Comparison of ENCODE assay signal across 12 cellular contexts in genomic region chr12:3680919-3681594, GRCh38.
A peak's percentile ranks its signal among the peaks of the same experiment; 100 is the strongest.
DNase-seq lines count a peak whose midpoint lies in the region; ATAC-seq, FAIRE-seq and TF ChIP-seq lines count a peak whose summit lies in the region.
"Had no signal": no experiment of that assay in that cellular context is flagged by ENCODE, and none has a peak within 500 bp of the region (broad histone marks: within the 10 kb centered on the region; RNA-seq: fewer than 3 reads in every experiment).

No MANE protein-coding gene starts in this region.

- no peaks in the 10 kb centered on the region for H3K27me3 ChIP-seq in pancreas
- H3K27me3 ChIP-seq: upper lobe of right lung had no signal

- peaks cover 84% of the 10 kb centered on the region for H3K36me3 Mint-ChIP-seq in activated T-cell treated with anti-CD3 and anti-CD28 coated beads, Interleukin-2, amount 50 U/mL, for 24 hours (ENCODE audit: low read depth)

- H3K27ac Mint-ChIP-seq in activated T-cell treated with anti-CD3 and anti-CD28 coated beads, Interleukin-2, amount 50 U/mL, for 24 hours = no peak overlapping the region

- H3K4me1 ChIP-seq in pancreas = no peaks in the 10 kb centered on the region
- H3K4me1 ChIP-seq: upper lobe of right lung had no signal

- no peak overlapping the region for H3K4me3 Mint-ChIP-seq in activated T-cell treated with anti-CD3 and anti-CD28 coated beads, Interleukin-2, amount 50 U/mL, for 24 hours

- DNase-seq in HUDEP-2 (lab: John Stamatoyannopoulos, UW; ENCODE audit: unreplicated experiment in 76 of 76) (peak in 42 of 76 experiments; percentile 1 to 49 (median 20)), RPMI7951 (ENCODE audit: low read depth) (peak; percentile 9), globus pallidus (ENCODE audit: low spot score) (peak; percentile 5), pancreas (peak in 3 of 6 donors; percentile 55 to 71 (median 67)), SW480 (ENCODE audit: low spot score) (no peak)
- no peak for DNase-seq in activated T-cell treated with anti-CD3 and anti-CD28 coated beads, Interleukin-2, amount 50 U/mL, for 24 hours
- DNase-seq: activated CD8-positive, alpha-beta memory T cell treated with anti-CD3 and anti-CD28 coated beads for 24 hours; central memory CD4-positive, alpha-beta T cell; upper lobe of right lung had no signal

- H3K27me3 Mint-ChIP-seq in activated T-cell treated with anti-CD3 and anti-CD28 coated beads, Interleukin-2, amount 50 U/mL, for 24 hours = no peaks in the 10 kb centered on the region

- intact Hi-C loops in pancreas (cut with DNase I) = no loop called here

- H3K9me3 ChIP-seq in pancreas = no peaks in the 10 kb centered on the region
- H3K9me3 ChIP-seq: upper lobe of right lung had no signal

- no peaks in the 10 kb centered on the region for H3K4me1 Mint-ChIP-seq in activated T-cell treated with anti-CD3 and anti-CD28 coated beads, Interleukin-2, amount 50 U/mL, for 24 hours (ENCODE audit: low read depth)

- FAIRE-seq in pancreas (lab: Jason Lieb, UNC) = no peak
- FAIRE-seq: G401.6 had no signal

- H3K9me3 Mint-ChIP-seq in activated T-cell treated with anti-CD3 and anti-CD28 coated beads, Interleukin-2, amount 50 U/mL, for 24 hours = no peaks in the 10 kb centered on the region

- peak in 3 of 4 donors; percentile 45 to 69 (median 47) for ATAC-seq in pancreas
- ATAC-seq in GM21423 (IDR thresholded peaks at IDR 0.05; ENCODE audit: unreplicated experiment) = no peak
- no peak for ATAC-seq in HG03565 (IDR thresholded peaks at IDR 0.05; ENCODE audit: unreplicated experiment)
- ATAC-seq: upper lobe of right lung had no signal

- WGBS in pancreas, 2 donors = 76 to 77% methylated on average over 8 of the region's 8 CpGs

- no peak for TF ChIP-seq CTCF in pancreas (IDR thresholded peaks at IDR 0.05)

- no peak overlapping the region for H3K27ac ChIP-seq in pancreas
- H3K27ac ChIP-seq: upper lobe of right lung had no signal

- H3K36me3 ChIP-seq in pancreas = no peaks in the 10 kb centered on the region
- H3K36me3 ChIP-seq: upper lobe of right lung had no signal

- no peak overlapping the region for H3K4me3 ChIP-seq in pancreas
- H3K4me3 ChIP-seq: upper lobe of right lung had no signal

Comparison
In these comparisons a context has a peak if more than half of its experiments do, and no peak if none do; other contexts are left out.
1. DNase-seq: peak in HUDEP-2 (42 of 76), RPMI7951 (single experiment) and globus pallidus (single experiment); none in SW480 (single experiment) and activated T-cell treated with anti-CD3 and anti-CD28 coated beads, Interleukin-2, amount 50 U/mL, for 24 hours (single experiment).
2. ATAC-seq: peak in pancreas (3 of 4); none in GM21423 (single experiment) and HG03565 (single experiment).